ENCODE assay signal across 9 cellular contexts in the genomic region with DNA sequence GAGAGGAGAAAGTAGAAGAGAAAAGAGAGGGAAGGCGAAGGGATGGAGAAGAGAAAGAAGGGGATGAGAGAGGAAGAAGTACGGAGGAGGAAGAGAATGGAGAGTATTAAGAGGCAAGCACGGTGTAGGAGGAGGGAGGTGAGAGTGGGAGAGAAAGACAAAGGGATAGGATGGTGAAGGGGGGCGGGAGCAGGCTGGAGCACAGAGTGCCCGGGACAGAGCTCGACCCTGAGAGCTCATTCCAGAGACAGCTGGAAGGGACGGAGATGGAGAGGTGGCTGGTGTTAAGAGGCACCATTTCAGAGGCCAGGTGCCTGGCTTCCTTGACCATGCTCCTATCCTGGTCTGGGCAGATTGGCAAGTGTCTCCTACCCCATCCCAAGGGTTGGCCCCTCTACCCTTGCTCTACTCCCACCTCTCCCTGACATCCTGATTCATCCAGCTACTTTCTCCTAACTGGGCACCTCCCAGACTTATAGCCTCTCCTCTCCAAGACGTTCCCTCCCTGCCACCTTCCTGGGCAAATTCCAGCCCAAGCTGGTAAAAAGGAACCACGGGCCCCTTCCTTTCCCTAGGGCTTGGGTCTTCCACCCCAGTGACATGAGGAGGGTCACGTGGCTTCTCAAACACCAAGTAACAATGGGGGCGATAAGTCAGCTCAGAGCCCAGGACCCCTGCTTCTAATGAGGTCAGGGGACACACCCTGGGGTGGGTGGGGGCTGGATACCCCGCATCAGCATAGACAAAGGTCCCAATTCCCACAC. TPM values are rescaled to one million over a fixed set of nuclear protein-coding genes. Genes with fewer than 3 reads are reported as not detected.
DNase-seq lines count a peak whose midpoint lies in the region; ATAC-seq and TF ChIP-seq lines count a peak whose summit lies in the region.
"Had no signal": no experiment of that assay in that cellular context is flagged by ENCODE, and none has a peak within 500 bp of the region (broad histone marks: within the 10 kb centered on the region; RNA-seq: fewer than 3 reads in every experiment).

No MANE protein-coding gene starts in this region.

- H3K4me3 Mint-ChIP-seq in activated naive CD4-positive, alpha-beta T cell treated with anti-CD3 and anti-CD28 coated beads for 36 hours = peak overlapping the region; percentile 71
- peak overlapping the region in 1 of 2 donors; percentile 84 for H3K4me3 Mint-ChIP-seq in stimulated activated naive B cell treated with anti-CD40 and anti-IgM and Interleukin-4, amounts not matched to agents 10 μg/mL and 1 μg/mL and 100 μg/mL, for 72 hours

- no peak overlapping the region for H3K27ac Mint-ChIP-seq in activated naive CD4-positive, alpha-beta T cell treated with anti-CD3 and anti-CD28 coated beads for 36 hours
- H3K27ac Mint-ChIP-seq in stimulated activated naive B cell treated with anti-CD40 and anti-IgM and Interleukin-4, amounts not matched to agents 10 μg/mL and 1 μg/mL and 100 μg/mL, for 72 hours = no peak overlapping the region

- H3K9me3 Mint-ChIP-seq in activated naive CD4-positive, alpha-beta T cell treated with anti-CD3 and anti-CD28 coated beads for 36 hours = no peaks in the 10 kb centered on the region
- no peaks in the 10 kb centered on the region for H3K9me3 Mint-ChIP-seq in stimulated activated naive B cell treated with anti-CD40 and anti-IgM and Interleukin-4, amounts not matched to agents 10 μg/mL and 1 μg/mL and 100 μg/mL, for 72 hours

- CTCF ChIA-PET in activated naive CD4-positive, alpha-beta T cell treated with anti-CD3 and anti-CD28 coated beads for 36 hours (lab: Charles Lee) = interaction anchor here (0.5 to 4.6 kb wide), 5 partner anchors 11 to 1554 kb away, joined by 3 to 21 read pairs (median 3); no protein-coding TSS in a partner anchor

- peaks cover 17% of the 10 kb centered on the region for H3K36me3 Mint-ChIP-seq in activated naive CD4-positive, alpha-beta T cell treated with anti-CD3 and anti-CD28 coated beads for 36 hours (ENCODE audit: low read depth)
- H3K36me3 Mint-ChIP-seq in stimulated activated naive B cell treated with anti-CD40 and anti-IgM and Interleukin-4, amounts not matched to agents 10 μg/mL and 1 μg/mL and 100 μg/mL, for 72 hours = peaks cover 18 to 23% of the 10 kb centered on the region in 2 donors

- ATAC-seq in GM19452 (IDR thresholded peaks at IDR 0.05; ENCODE audit: unreplicated experiment) (no peak), HG03520 (IDR thresholded peaks at IDR 0.05; ENCODE audit: unreplicated experiment) (no peak)
- ATAC-seq in stimulated activated naive B cell treated with anti-CD40 and anti-IgM and Interleukin-4, amounts not matched to agents 10 μg/mL and 1 μg/mL and 100 μg/mL, for 72 hours (replicated peaks) = no peak

- H3K27ac ChIP-seq in angular gyrus (ENCODE audit: low read depth, low read length) (peak overlapping the region; percentile 93), temporal lobe (ENCODE audit: low read depth, low read length) (peak overlapping the region; percentile 92)

- TF ChIP-seq CTCF in kidney epithelial cell (IDR thresholded peaks at IDR 0.05; ENCODE audit: insufficient read depth, low read length, poor library complexity, severe bottlenecking) = no peak

- no peaks in the 10 kb centered on the region for H3K36me3 ChIP-seq in kidney epithelial cell (ENCODE audit: control insufficient read depth, insufficient read depth, low read length)

- intact Hi-C loops in activated naive CD4-positive, alpha-beta T cell treated with anti-CD3 and anti-CD28 coated beads for 36 hours (cut with micrococcal nuclease) = loop anchor here (5.0 kb wide), 5 partner anchors 167 to 803 kb away; a partner anchor contains a TSS

- H3K4me3 ChIP-seq in kidney epithelial cell (ENCODE audit: low read depth, low read length) = peak overlapping the region; percentile 79

- no peak for DNase-seq in activated naive CD4-positive, alpha-beta T cell treated with anti-CD3 and anti-CD28 coated beads for 36 hours
- DNase-seq in activated naive CD4-positive, alpha-beta T cell (lab: John Stamatoyannopoulos, UW) = no peak
- DNase-seq in kidney epithelial cell (ENCODE audit: low read depth) = no peak
- DNase-seq in stimulated activated naive B cell treated with anti-CD40 and anti-IgM and Interleukin-4, amounts not matched to agents 10 μg/mL and 1 μg/mL and 100 μg/mL, for 72 hours = no peak
- DNase-seq: NCI-H1694 had no signal

- no peaks in the 10 kb centered on the region for H3K27me3 ChIP-seq in kidney epithelial cell (ENCODE audit: control insufficient read depth, insufficient read depth, low read length)

- peaks cover 17% of the 10 kb centered on the region for H3K4me1 Mint-ChIP-seq in activated naive CD4-positive, alpha-beta T cell treated with anti-CD3 and anti-CD28 coated beads for 36 hours (ENCODE audit: low read depth)
- H3K4me1 Mint-ChIP-seq in stimulated activated naive B cell treated with anti-CD40 and anti-IgM and Interleukin-4, amounts not matched to agents 10 μg/mL and 1 μg/mL and 100 μg/mL, for 72 hours = peaks cover 15 to 25% of the 10 kb centered on the region in 2 donors

- H3K27me3 Mint-ChIP-seq in activated naive CD4-positive, alpha-beta T cell treated with anti-CD3 and anti-CD28 coated beads for 36 hours (ENCODE audit: low read depth) = no peaks in the 10 kb centered on the region
- H3K27me3 Mint-ChIP-seq in stimulated activated naive B cell treated with anti-CD40 and anti-IgM and Interleukin-4, amounts not matched to agents 10 μg/mL and 1 μg/mL and 100 μg/mL, for 72 hours = peaks cover 5 to 7% of the 10 kb centered on the region in 2 donors

RNA-seq across cellular contexts. Expression of a gene that starts 1.2 kb away (rescaled TPM):
- 1 to 10 TPM; 2.9 TPM for total RNA-seq in activated naive CD4-positive, alpha-beta T cell treated with anti-CD3 and anti-CD28 coated beads for 36 hours
- 2.6 and 4.0 TPM in 2 replicates for total RNA-seq in kidney epithelial cell
- 6.1 TPM for total RNA-seq in temporal lobe

RNA-seq across cellular contexts. Expression of a gene that starts 1.3 kb away (rescaled TPM):
- 10 to 100 TPM; 76.5 to 89.9 TPM for total RNA-seq in activated naive CD4-positive, alpha-beta T cell treated with anti-CD3 and anti-CD28 coated beads for 36 hours
- total RNA-seq in kidney epithelial cell = 73.3 and 79.8 TPM in 2 replicates
- 27.3 TPM for total RNA-seq in temporal lobe

RNA-seq across cellular contexts. Expression of a gene that starts 17.8 kb away (rescaled TPM):
- not detected for total RNA-seq in activated naive CD4-positive, alpha-beta T cell treated with anti-CD3 and anti-CD28 coated beads for 36 hours
- total RNA-seq in kidney epithelial cell (0.25 TPM in 1 of 2 replicates, not detected in the other), temporal lobe (under 0.01 TPM)

RNA-seq across cellular contexts. Expression of a gene that starts 19.6 kb away (rescaled TPM):
- not detected for total RNA-seq in activated naive CD4-positive, alpha-beta T cell treated with anti-CD3 and anti-CD28 coated beads for 36 hours
- total RNA-seq in kidney epithelial cell = under 0.01 and 1.0 TPM in 2 replicates
- 8.6 TPM for total RNA-seq in temporal lobe

RNA-seq across cellular contexts. Expression of a gene that starts 22.9 kb away (rescaled TPM):
- 1 to 10 TPM; 3.8 to 5.0 TPM for total RNA-seq in activated naive CD4-positive, alpha-beta T cell treated with anti-CD3 and anti-CD28 coated beads for 36 hours
- total RNA-seq in kidney epithelial cell (14.0 and 14.7 TPM in 2 replicates), temporal lobe (40.1 TPM)
